10 cellular contexts compared by ENCODE assay signal in the genomic region with DNA sequence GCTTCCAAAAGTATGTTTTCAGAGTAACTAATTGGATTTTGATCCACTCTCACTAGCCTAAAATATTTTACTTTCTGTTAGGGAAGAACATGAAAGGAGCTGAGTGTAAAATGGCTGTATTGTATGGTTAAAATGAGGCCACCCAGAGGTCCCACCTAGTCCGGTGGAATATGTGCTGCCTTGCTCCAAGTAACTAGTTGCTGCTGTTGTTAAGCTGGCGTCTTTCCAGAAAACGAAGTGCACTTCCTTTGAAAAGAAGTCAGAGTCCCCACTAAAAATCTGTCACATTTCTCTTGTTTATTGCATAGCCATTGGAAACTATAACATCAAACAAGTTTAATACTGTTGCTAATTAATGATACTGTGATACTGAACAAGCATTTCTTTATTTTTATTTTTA. TPM values are rescaled to one million over a fixed set of nuclear protein-coding genes. Genes with fewer than 3 reads are reported as not detected.
DNase-seq lines count a peak whose midpoint lies in the region; ATAC-seq and TF ChIP-seq lines count a peak whose summit lies in the region.
"Had no signal": no experiment of that assay in that cellular context is flagged by ENCODE, and none has a peak within 500 bp of the region (broad histone marks: within the 10 kb centered on the region; RNA-seq: fewer than 3 reads in every experiment).

No MANE protein-coding gene starts in this region.

- in situ Hi-C loops in transverse colon (cut with MboI; ENCODE audit: low pct_ligation_motif_present in 1 of 4, low pct_unique_long_range_greater_than_20kb in 1 of 4, low sequenced_read_pairs in 3 of 4): no loop called here

- no peaks in the 10 kb centered on the region for H3K9me3 Mint-ChIP-seq in activated T-helper 1 cell treated with anti-CD3 and anti-CD28 coated beads, Interleukin-12 subunit alpha, Interleukin-12 subunit beta, Interleukin-2, Interleukin-4 antibody, amounts not matched to agents 30 ng/mL and 10 ng/mL and 1 ng/mL, durations not matched to agents 14 hours and 24 hours and 36 hours
- no peaks in the 10 kb centered on the region for H3K9me3 Mint-ChIP-seq in endodermal cell

- 3 to 5% methylated on average over 3 of the region's 3 CpGs for WGBS in heart right ventricle, 2 donors
- WGBS in hepatocyte (ENCODE audit: low lambda C conversion rate, missing lambda C conversion rate): 55% methylated on average over 3 of the region's 3 CpGs
- WGBS in transverse colon (ENCODE audit: low coverage in 1 of 2), 2 donors: 10 to 11% methylated on average over 3 of the region's 3 CpGs
- 12 to 13% methylated on average over 3 of the region's 3 CpGs for WGBS in lower leg skin, 2 donors
- 87 to 100% methylated on average over 1 to 3 of the region's 3 CpGs for WGBS in endodermal cell (ENCODE audit: insufficient coverage in 1 of 2, insufficient read length in 1 of 2), 2 experiments

- H3K4me1 ChIP-seq in heart right ventricle (peaks cover 5 to 46% (median 29%) of the 10 kb centered on the region in 9 donors), hepatocyte (ENCODE audit: insufficient read depth) (peaks cover 23% of the 10 kb centered on the region), transverse colon (peaks cover 7 to 39% (median 28%) of the 10 kb centered on the region in 4 donors), endodermal cell (ENCODE audit: control insufficient read depth, insufficient read depth, low read length) (peaks cover 5% of the 10 kb centered on the region)

- intact Hi-C loops in heart right ventricle (cut with DNase I): no loop called here
- intact Hi-C loops in Right ventricle myocardium superior (cut with DNase I): no loop called here
- intact Hi-C loops in activated T-helper 1 cell treated with anti-CD3 and anti-CD28 coated beads, Interleukin-12 subunit alpha, Interleukin-12 subunit beta, Interleukin-2, Interleukin-4 antibody, amounts not matched to agents 30 ng/mL and 10 ng/mL and 1 ng/mL, durations not matched to agents 14 hours and 24 hours and 36 hours (cut with micrococcal nuclease): no loop called here
- intact Hi-C loops in transverse colon (cut with DNase I; ENCODE audit: low total_unique reads): no loop called here
- intact Hi-C loops in lower leg skin (cut with DNase I; ENCODE audit: low total_unique reads): no loop called here

- peaks cover 59% of the 10 kb centered on the region for H4K20me1 ChIP-seq in hepatocyte (ENCODE audit: insufficient read depth, poor library complexity, severe bottlenecking)

- no peaks in the 10 kb centered on the region for H3K9me2 ChIP-seq in hepatocyte (replicated peaks; ENCODE audit: insufficient read depth)

- H3K27me3 ChIP-seq in heart right ventricle: no peaks in the 10 kb centered on the region
- no peaks in the 10 kb centered on the region for H3K27me3 ChIP-seq in hepatocyte
- H3K27me3 ChIP-seq in transverse colon: no peaks in the 10 kb centered on the region
- no peaks in the 10 kb centered on the region for H3K27me3 ChIP-seq in endodermal cell (ENCODE audit: control insufficient read depth, insufficient read depth, low read length, poor library complexity, severe bottlenecking)

- H3K9me3 ChIP-seq in heart right ventricle (no peaks in the 10 kb centered on the region), hepatocyte (ENCODE audit: low read depth) (no peaks in the 10 kb centered on the region), transverse colon (no peaks in the 10 kb centered on the region), endodermal cell (ENCODE audit: control insufficient read depth, low read length) (no peaks in the 10 kb centered on the region)

- DNase-seq in heart right ventricle (peak in 1 of 2 donors; percentile 62), Right ventricle myocardium superior (no peak), hepatocyte (ENCODE audit: low spot score) (peak; percentile 44), transverse colon (peak; percentile 28), lower leg skin (ENCODE audit: low spot score in 2 of 2) (no peak), endodermal cell (no peak), HuH-7.5 (ENCODE audit: low spot score) (no peak)
- DNase-seq in activated T-helper 1 cell treated with anti-CD3 and anti-CD28 coated beads, Interleukin-12 subunit alpha, Interleukin-12 subunit beta, Interleukin-2, Interleukin-4 antibody, amounts not matched to agents 30 ng/mL and 10 ng/mL and 1 ng/mL, durations not matched to agents 14 hours and 24 hours and 36 hours (ENCODE audit: low spot score): no peak
- DNase-seq: NCI-H2029 treated with DMSO at 0.1 percent for 48 hours; stimulated activated CD4-positive, alpha-beta T cell treated with anti-CD3 and anti-CD28 coated beads, Interleukin-4, amount 100 ng/mL, for 24 hours had no signal

- H3K4me3 ChIP-seq in heart right ventricle (peak overlapping the region in 5 of 10 donors; percentile 1 to 22 (median 6)), hepatocyte (no peak overlapping the region), transverse colon (no peak overlapping the region), lower leg skin (ENCODE audit: low read depth, poor library complexity, severe bottlenecking) (no peak overlapping the region), endodermal cell (ENCODE audit: low read length) (no peak overlapping the region)

- no peaks in the 10 kb centered on the region for H3K36me3 ChIP-seq in heart right ventricle
- H3K36me3 ChIP-seq in hepatocyte (replicated peaks; ENCODE audit: insufficient read depth, low read depth): no peaks in the 10 kb centered on the region
- H3K36me3 ChIP-seq in transverse colon: no peaks in the 10 kb centered on the region
- H3K36me3 ChIP-seq in endodermal cell (ENCODE audit: control insufficient read depth, insufficient read depth, low read length): peaks cover 6% of the 10 kb centered on the region

- no peak for TF ChIP-seq EP300 in transverse colon (IDR thresholded peaks at IDR 0.05; ENCODE audit: low read depth)

- no peaks in the 10 kb centered on the region for H3K27me3 Mint-ChIP-seq in activated T-helper 1 cell treated with anti-CD3 and anti-CD28 coated beads, Interleukin-12 subunit alpha, Interleukin-12 subunit beta, Interleukin-2, Interleukin-4 antibody, amounts not matched to agents 30 ng/mL and 10 ng/mL and 1 ng/mL, durations not matched to agents 14 hours and 24 hours and 36 hours (ENCODE audit: insufficient read depth)
- H3K27me3 Mint-ChIP-seq in endodermal cell (ENCODE audit: insufficient read depth): no peaks in the 10 kb centered on the region

- H3K4me1 Mint-ChIP-seq in activated T-helper 1 cell treated with anti-CD3 and anti-CD28 coated beads, Interleukin-12 subunit alpha, Interleukin-12 subunit beta, Interleukin-2, Interleukin-4 antibody, amounts not matched to agents 30 ng/mL and 10 ng/mL and 1 ng/mL, durations not matched to agents 14 hours and 24 hours and 36 hours (ENCODE audit: low read depth): peaks cover 37% of the 10 kb centered on the region
- peaks cover 19% of the 10 kb centered on the region for H3K4me1 Mint-ChIP-seq in endodermal cell

- no peak overlapping the region for H3K9ac ChIP-seq in endodermal cell (ENCODE audit: extremely low read depth, low read length, poor library complexity, severe bottlenecking)

- H3K27ac Mint-ChIP-seq in activated T-helper 1 cell treated with anti-CD3 and anti-CD28 coated beads, Interleukin-12 subunit alpha, Interleukin-12 subunit beta, Interleukin-2, Interleukin-4 antibody, amounts not matched to agents 30 ng/mL and 10 ng/mL and 1 ng/mL, durations not matched to agents 14 hours and 24 hours and 36 hours: no peak overlapping the region
- no peak overlapping the region for H3K27ac Mint-ChIP-seq in endodermal cell

- peak overlapping the region in 8 of 10 donors; percentile 8 to 68 (median 26) for H3K27ac ChIP-seq in heart right ventricle
- no peak overlapping the region for H3K27ac ChIP-seq in hepatocyte
- peak overlapping the region; percentile 3 to 64 (median 28) for H3K27ac ChIP-seq in transverse colon
- no peak overlapping the region for H3K27ac ChIP-seq in endodermal cell (ENCODE audit: low read depth, low read length)

- ATAC-seq in heart right ventricle (no peak), Right ventricle myocardium superior (ENCODE audit: poor library complexity) (no peak)

- peak overlapping the region; percentile 39 for H3K4me2 ChIP-seq in hepatocyte

- TF ChIP-seq CTCF in heart right ventricle (IDR thresholded peaks at IDR 0.05): no peak
- TF ChIP-seq CTCF in hepatocyte (IDR thresholded peaks at IDR 0.05; ENCODE audit: poor library complexity): no peak
- no peak for TF ChIP-seq CTCF in transverse colon (IDR thresholded peaks at IDR 0.05)
- TF ChIP-seq CTCF in lower leg skin (IDR thresholded peaks at IDR 0.05): no peak
- TF ChIP-seq CTCF in endodermal cell (conservative IDR thresholded peaks at IDR 0.05): no peak

- peak overlapping the region; percentile 71 for H3K4me3 Mint-ChIP-seq in activated T-helper 1 cell treated with anti-CD3 and anti-CD28 coated beads, Interleukin-12 subunit alpha, Interleukin-12 subunit beta, Interleukin-2, Interleukin-4 antibody, amounts not matched to agents 30 ng/mL and 10 ng/mL and 1 ng/mL, durations not matched to agents 14 hours and 24 hours and 36 hours
- no peak overlapping the region for H3K4me3 Mint-ChIP-seq in endodermal cell

- peaks cover 73% of the 10 kb centered on the region for H3K79me2 ChIP-seq in hepatocyte

- no peak for TF ChIP-seq POLR2A in transverse colon (IDR thresholded peaks at IDR 0.05)
- no peak for TF ChIP-seq POLR2A in lower leg skin (IDR thresholded peaks at IDR 0.05)

- no peak overlapping the region for H2AFZ ChIP-seq in hepatocyte

- peaks cover 7% of the 10 kb centered on the region for H3K36me3 Mint-ChIP-seq in activated T-helper 1 cell treated with anti-CD3 and anti-CD28 coated beads, Interleukin-12 subunit alpha, Interleukin-12 subunit beta, Interleukin-2, Interleukin-4 antibody, amounts not matched to agents 30 ng/mL and 10 ng/mL and 1 ng/mL, durations not matched to agents 14 hours and 24 hours and 36 hours (ENCODE audit: low read depth)
- H3K36me3 Mint-ChIP-seq in endodermal cell (ENCODE audit: low read depth): peaks cover 12% of the 10 kb centered on the region

RNA-seq across cellular contexts. Expression of gene SLC25A33, which starts 3.2 kb away (rescaled TPM):
- total RNA-seq in heart right ventricle: 1 to 10 TPM; 2.8 to 7.7 (median 5.4) TPM
- polyA plus RNA-seq in heart right ventricle: 1 to 10 TPM; 2.9 to 5.7 TPM
- 6.3 TPM for total RNA-seq in Right ventricle myocardium superior
- 12.5 and 13.5 TPM in 2 replicates for total RNA-seq in activated T-helper 1 cell treated with anti-CD3 and anti-CD28 coated beads, Interleukin-12 subunit alpha, Interleukin-12 subunit beta, Interleukin-2, Interleukin-4 antibody, amounts not matched to agents 30 ng/mL and 10 ng/mL and 1 ng/mL, durations not matched to agents 14 hours and 24 hours and 36 hours
- 21.7 and 22.1 TPM in 2 replicates for total RNA-seq in hepatocyte
- 10.8 and 14.4 TPM in 2 replicates for polyA plus RNA-seq in hepatocyte
- 10 to 100 TPM in 1 of 4 donors, 1 to 10 TPM in 3; 4.9 to 12.5 (median 6.6) TPM for total RNA-seq in transverse colon
- 1 to 10 TPM; 2.2 to 6.9 (median 4.8) TPM for total RNA-seq in lower leg skin
- 10 to 100 TPM in 1 of 2 donors, 1 to 10 TPM in 1; 9.6 to 13.6 TPM for total RNA-seq in endodermal cell
- polyA plus RNA-seq in endodermal cell (2013, experiment 1 of 2): 11.0 TPM
- 10.4 TPM for polyA plus RNA-seq in endodermal cell (2013, experiment 2 of 2)

RNA-seq across cellular contexts. Expression of gene TMEM201, which starts 46.3 kb away (rescaled TPM):
- 10 to 100 TPM; 13.3 to 26.0 (median 18.3) TPM for total RNA-seq in heart right ventricle
- polyA plus RNA-seq in heart right ventricle: 10 to 100 TPM; 10.7 to 13.7 TPM
- 17.2 TPM for total RNA-seq in Right ventricle myocardium superior
- 36.7 and 38.7 TPM in 2 replicates for total RNA-seq in activated T-helper 1 cell treated with anti-CD3 and anti-CD28 coated beads, Interleukin-12 subunit alpha, Interleukin-12 subunit beta, Interleukin-2, Interleukin-4 antibody, amounts not matched to agents 30 ng/mL and 10 ng/mL and 1 ng/mL, durations not matched to agents 14 hours and 24 hours and 36 hours
- 3.6 and 3.7 TPM in 2 replicates for total RNA-seq in hepatocyte
- polyA plus RNA-seq in hepatocyte: 8.7 and 11.2 TPM in 2 replicates
- 10 to 100 TPM in 1 of 4 donors, 1 to 10 TPM in 3; 2.6 to 19.7 (median 6.0) TPM for total RNA-seq in transverse colon
- 10 to 100 TPM in 1 of 4 donors, 1 to 10 TPM in 3; 7.0 to 12.4 (median 9.7) TPM for total RNA-seq in lower leg skin
- total RNA-seq in endodermal cell: 10 to 100 TPM; 24.1 TPM
- polyA plus RNA-seq in endodermal cell (2013, experiment 1 of 2): 17.8 TPM
- polyA plus RNA-seq in endodermal cell (2013, experiment 2 of 2): 17.3 TPM

Comparison
In these comparisons a context has a peak if more than half of its experiments do, and no peak if none do; other contexts are left out.
1. DNase-seq: peak in hepatocyte (single experiment) and transverse colon (single experiment); none in Right ventricle myocardium superior (single experiment), activated T-helper 1 cell treated with anti-CD3 and anti-CD28 coated beads, Interleukin-12 subunit alpha, Interleukin-12 subunit beta, Interleukin-2, Interleukin-4 antibody, amounts not matched to agents 30 ng/mL and 10 ng/mL and 1 ng/mL, durations not matched to agents 14 hours and 24 hours and 36 hours (single experiment), lower leg skin (0 of 2), endodermal cell (single experiment) and HuH-7.5 (single experiment).
2. H3K27ac ChIP-seq: peak in heart right ventricle (8 of 10) and transverse colon (4 of 4); none in hepatocyte (single experiment) and endodermal cell (single experiment).